ENCODE assay signal across 14 cellular contexts in the genomic region with DNA sequence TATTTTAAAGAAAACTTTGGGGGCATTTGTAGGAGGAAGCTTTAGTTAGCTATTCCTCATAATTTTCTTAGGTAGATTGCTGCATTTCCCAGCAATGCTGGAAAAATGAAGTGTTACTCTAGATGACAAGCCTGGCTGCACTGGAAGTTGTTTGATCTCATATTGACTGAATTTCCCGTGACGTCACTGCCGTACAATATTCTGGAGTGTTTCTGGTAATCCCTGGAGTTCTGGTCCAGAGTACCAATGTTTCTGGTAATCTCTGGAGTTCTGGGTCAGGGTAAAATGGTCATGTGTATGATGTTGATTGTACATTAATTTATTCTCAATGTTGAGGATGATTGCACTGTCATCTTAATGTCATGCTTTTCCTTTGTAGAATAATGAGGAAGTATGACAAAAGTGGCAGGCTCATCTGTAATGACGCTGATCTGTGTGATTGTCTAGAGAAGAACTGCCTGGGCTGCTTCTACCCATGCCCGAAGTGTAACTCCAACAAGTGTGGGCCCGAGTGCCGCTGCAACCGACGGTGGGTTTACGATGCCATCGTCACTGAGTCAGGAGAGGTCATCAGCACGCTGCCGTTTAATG. TPM values are rescaled to one million over a fixed set of nuclear protein-coding genes. Genes with fewer than 3 reads are reported as not detected.
A peak's percentile ranks its signal among the peaks of the same experiment; 100 is the strongest.
DNase-seq lines count a peak whose midpoint lies in the region; ATAC-seq, FAIRE-seq and TF ChIP-seq lines count a peak whose summit lies in the region.
"Had no signal": no experiment of that assay in that cellular context is flagged by ENCODE, and none has a peak within 500 bp of the region (broad histone marks: within the 10 kb centered on the region; RNA-seq: fewer than 3 reads in every experiment).

No MANE protein-coding gene starts in this region.

- H3K4me3 ChIP-seq in HepG2 (replicated peaks in 1 of 3; ENCODE audit: insufficient read depth in 1 of 3, low read depth in 2 of 3, low read length in 3 of 3) (no peak overlapping the region), right lobe of liver (no peak overlapping the region), NB4 (ENCODE audit: low read depth, low read length) (no peak overlapping the region)
- H3K4me3 ChIP-seq: BLaER1 treated with 17β-estradiol and CSF1 and Interleukin-3, amounts not matched to agents 10 nM and 100 nM; GM23248 had no signal

- TF ChIP-seq RAD21 in HepG2 (CRISPR knock-in tag; IDR thresholded peaks at IDR 0.05) = no peak

- no peaks in the 10 kb centered on the region for H3K79me2 ChIP-seq in HepG2 (ENCODE audit: insufficient read depth, low read length)

- DNase-seq in HepG2 (ENCODE audit: low spot score) (no peak), right lobe of liver (no peak), NB4 (ENCODE audit: low read depth) (peak; percentile 34), activated B cell treated with CpG ODN at 0.5 μM for 24 hours (no peak), NCI-H226 (no peak), RCC 7860 (ENCODE audit: low spot score) (no peak)
- no peak for DNase-seq in stimulated activated naive B cell treated with anti-CD40 and anti-IgM and Interleukin-4, amounts not matched to agents 10 μg/mL and 1 μg/mL and 100 μg/mL, for 72 hours
- DNase-seq: ACHN; CD4-positive, CD25-positive, alpha-beta regulatory T cell; DMS 273 treated with DMSO at 0.1 percent for 48 hours; GM23248; H7 had no signal

- H3K36me3 Mint-ChIP-seq in activated B cell treated with CpG ODN at 0.5 μM for 24 hours (ENCODE audit: low read depth) = no peaks in the 10 kb centered on the region
- no peaks in the 10 kb centered on the region for H3K36me3 Mint-ChIP-seq in stimulated activated naive B cell treated with anti-CD40 and anti-IgM and Interleukin-4, amounts not matched to agents 10 μg/mL and 1 μg/mL and 100 μg/mL, for 72 hours
- H3K36me3 Mint-ChIP-seq: CD4-positive, CD25-positive, alpha-beta regulatory T cell had no signal

- H3K4me1 ChIP-seq in HepG2 (ENCODE audit: insufficient read depth, low read length) (no peaks in the 10 kb centered on the region), right lobe of liver (no peaks in the 10 kb centered on the region)
- H3K4me1 ChIP-seq: BLaER1 treated with 17β-estradiol and CSF1 and Interleukin-3, amounts not matched to agents 10 nM and 100 nM had no signal

- H3K4me3 Mint-ChIP-seq in activated B cell treated with CpG ODN at 0.5 μM for 24 hours = no peak overlapping the region
- H3K4me3 Mint-ChIP-seq in stimulated activated naive B cell treated with anti-CD40 and anti-IgM and Interleukin-4, amounts not matched to agents 10 μg/mL and 1 μg/mL and 100 μg/mL, for 72 hours = no peak overlapping the region
- H3K4me3 Mint-ChIP-seq: CD4-positive, CD25-positive, alpha-beta regulatory T cell had no signal

- TF ChIP-seq EP300 in HepG2 (IDR thresholded peaks at IDR 0.05; ENCODE audit: low read depth in 2 of 2, low read length in 2 of 2) (no peak), HepG2 (CRISPR knock-in tag; IDR thresholded peaks at IDR 0.05; ENCODE audit: borderline replicate concordance) (no peak)

- TF ChIP-seq CTCF in HepG2 (CRISPR knock-in tag; IDR thresholded peaks at IDR 0.05) = no peak
- no peak for TF ChIP-seq CTCF in right lobe of liver (IDR thresholded peaks at IDR 0.05)
- no peak for TF ChIP-seq CTCF in NB4 (IDR thresholded peaks at IDR 0.05; ENCODE audit: low read depth, low read length)
- no peak for TF ChIP-seq CTCF in activated B cell treated with CpG ODN at 0.5 μM for 24 hours (IDR thresholded peaks at IDR 0.05)

- intact Hi-C loops in HepG2 (cut with micrococcal nuclease; ENCODE audit: unreplicated experiment) = no loop called here
- intact Hi-C loops in right lobe of liver (cut with DNase I) = no loop called here
- intact Hi-C loops in activated B cell treated with CpG ODN at 0.5 μM for 24 hours (cut with micrococcal nuclease) = no loop called here

- no peak overlapping the region for H3K4me2 ChIP-seq in HepG2 (ENCODE audit: low read depth, low read length)
- H3K4me2 ChIP-seq: BLaER1 treated with 17β-estradiol and CSF1 and Interleukin-3, amounts not matched to agents 10 nM and 100 nM had no signal

- H3K9ac ChIP-seq in HepG2 (ENCODE audit: insufficient read depth, low read depth, low read length) = no peak overlapping the region
- H3K9ac ChIP-seq: BLaER1 treated with 17β-estradiol and CSF1 and Interleukin-3, amounts not matched to agents 10 nM and 100 nM; GM23248 had no signal

- POLR2A ChIA-PET in HepG2 (lab: Yijun Ruan, JAX) = no interaction called here
- POLR2A ChIA-PET in activated B cell treated with CpG ODN at 0.5 μM for 24 hours (lab: Charles Lee) = no interaction called here

- BruUV-seq in HepG2 (replicated peaks; lab: Mats Ljungman, UMichigan) = no TSS peak

- FAIRE-seq in HepG2 (lab: Jason Lieb, UNC) (no peak), RCC 7860 (lab: Jason Lieb, UNC) (no peak)

- H2AFZ ChIP-seq in HepG2 (ENCODE audit: low read length) = no peak overlapping the region
- H2AFZ ChIP-seq: GM23248 had no signal

- no peaks in the 10 kb centered on the region for H3K36me3 ChIP-seq in HepG2 (replicated peaks in 1 of 2; ENCODE audit: control insufficient read depth in 1 of 2, insufficient read depth in 2 of 2, low read length in 2 of 2)
- H3K36me3 ChIP-seq in right lobe of liver = no peaks in the 10 kb centered on the region
- H3K36me3 ChIP-seq: BLaER1 treated with 17β-estradiol and CSF1 and Interleukin-3, amounts not matched to agents 10 nM and 100 nM had no signal

- no peak overlapping the region for H3K27ac Mint-ChIP-seq in activated B cell treated with CpG ODN at 0.5 μM for 24 hours
- H3K27ac Mint-ChIP-seq in stimulated activated naive B cell treated with anti-CD40 and anti-IgM and Interleukin-4, amounts not matched to agents 10 μg/mL and 1 μg/mL and 100 μg/mL, for 72 hours = no peak overlapping the region
- H3K27ac Mint-ChIP-seq: CD4-positive, CD25-positive, alpha-beta regulatory T cell had no signal

- H4K20me1 ChIP-seq in HepG2 (ENCODE audit: insufficient read depth, low read length) = no peaks in the 10 kb centered on the region
- H4K20me1 ChIP-seq: BLaER1 treated with 17β-estradiol and CSF1 and Interleukin-3, amounts not matched to agents 10 nM and 100 nM had no signal

- no peaks in the 10 kb centered on the region for H3K4me1 Mint-ChIP-seq in activated B cell treated with CpG ODN at 0.5 μM for 24 hours
- H3K4me1 Mint-ChIP-seq in stimulated activated naive B cell treated with anti-CD40 and anti-IgM and Interleukin-4, amounts not matched to agents 10 μg/mL and 1 μg/mL and 100 μg/mL, for 72 hours = peaks cover 2 to 11% of the 10 kb centered on the region in 2 donors
- H3K4me1 Mint-ChIP-seq: CD4-positive, CD25-positive, alpha-beta regulatory T cell had no signal

- ATAC-seq in HepG2 (no peak), right lobe of liver (no peak), activated B cell treated with CpG ODN at 0.5 μM for 24 hours (ENCODE audit: low read depth) (peak; percentile 18), GM18868 (IDR thresholded peaks at IDR 0.05; ENCODE audit: unreplicated experiment) (no peak)
- ATAC-seq in stimulated activated naive B cell treated with anti-CD40 and anti-IgM and Interleukin-4, amounts not matched to agents 10 μg/mL and 1 μg/mL and 100 μg/mL, for 72 hours (replicated peaks) = peak; percentile 51 to 55

- WGBS in HepG2 (ENCODE audit: low lambda C conversion rate) = 53% methylated on average over 13 of the region's 13 CpGs
- WGBS in right lobe of liver (ENCODE audit: insufficient coverage, low coverage, low lambda C conversion rate, missing lambda C conversion rate) = 87% methylated on average over 12 of the region's 13 CpGs

- H3K9me3 Mint-ChIP-seq in activated B cell treated with CpG ODN at 0.5 μM for 24 hours = no peaks in the 10 kb centered on the region
- no peaks in the 10 kb centered on the region for H3K9me3 Mint-ChIP-seq in stimulated activated naive B cell treated with anti-CD40 and anti-IgM and Interleukin-4, amounts not matched to agents 10 μg/mL and 1 μg/mL and 100 μg/mL, for 72 hours

- CTCF ChIA-PET in HepG2 (lab: Yijun Ruan, JAX; ENCODE audit: low intra/inter-chr PET ratio, low total read pairs) = no interaction called here
- CTCF ChIA-PET in activated B cell treated with CpG ODN at 0.5 μM for 24 hours (lab: Charles Lee) = interaction anchor here (0.9 to 1.5 kb wide), 2 partner anchors 10 to 11 kb away, joined by 3 to 4 read pairs; no protein-coding TSS in a partner anchor

- H3K27me3 ChIP-seq in HepG2 (ENCODE audit: control insufficient read depth in 1 of 2, insufficient read depth in 2 of 2, low read length in 2 of 2) (0 out of 5 replicates have a peak, but pooled peaks cover 0 to 3% of the 10 kb centered on the region in 2 experiments), right lobe of liver (no peaks in the 10 kb centered on the region)
- H3K27me3 ChIP-seq: BLaER1 treated with 17β-estradiol and CSF1 and Interleukin-3, amounts not matched to agents 10 nM and 100 nM had no signal

- no peaks in the 10 kb centered on the region for H3K27me3 Mint-ChIP-seq in activated B cell treated with CpG ODN at 0.5 μM for 24 hours
- peaks cover 13 to 14% of the 10 kb centered on the region in 2 donors for H3K27me3 Mint-ChIP-seq in stimulated activated naive B cell treated with anti-CD40 and anti-IgM and Interleukin-4, amounts not matched to agents 10 μg/mL and 1 μg/mL and 100 μg/mL, for 72 hours

- H3K27ac ChIP-seq in HepG2 (ENCODE audit: extremely low read length, insufficient read depth, low read length) = no peak overlapping the region
- H3K27ac ChIP-seq in right lobe of liver = no peak overlapping the region
- H3K27ac ChIP-seq: BLaER1 treated with 17β-estradiol and CSF1 and Interleukin-3, amounts not matched to agents 10 nM and 100 nM; GM23248 had no signal

- no peaks in the 10 kb centered on the region for H3K9me3 ChIP-seq in HepG2 (ENCODE audit: low read length)
- H3K9me3 ChIP-seq in right lobe of liver = no peaks in the 10 kb centered on the region
- H3K9me3 ChIP-seq: BLaER1 treated with 17β-estradiol and CSF1 and Interleukin-3, amounts not matched to agents 10 nM and 100 nM had no signal

- TF ChIP-seq POLR2A in HepG2 (IDR thresholded peaks at IDR 0.05; ENCODE audit: insufficient read depth in 1 of 2, low read depth in 2 of 2, low read length in 2 of 2) (no peak), right lobe of liver (IDR thresholded peaks at IDR 0.05) (no peak), NB4 (IDR thresholded peaks at IDR 0.05; ENCODE audit: extremely low read depth, insufficient read length) (no peak)

- in situ Hi-C loops in HepG2 (cut with HindIII; ENCODE audit: extremely low pct_ligation_motif_present, low pct_unique_long_range_greater_than_20kb) = loop anchor here (25.0 kb wide), 2 partner anchors 221 to 746 kb away; a partner anchor contains a TSS

RNA-seq across cellular contexts. Expression of a gene that starts 26.2 kb away (rescaled TPM):
- not detected in 2 replicates for total RNA-seq in HepG2 (2016; rRNA removed; fragmentation: Illumina TruSeq; extraction: Trizol)
- not detected in 2 replicates for total RNA-seq in HepG2 (2016; cell fraction: cytosol; rRNA removed; fragmentation: Illumina TruSeq; extraction: Trizol; ENCODE audit: low read depth)
- total RNA-seq in HepG2 (2016; cell fraction: insoluble cytoplasmic fraction; rRNA removed; fragmentation: Illumina TruSeq; extraction: Trizol) = not detected in 2 replicates
- total RNA-seq in HepG2 (2016; cell fraction: membrane; rRNA removed; fragmentation: Illumina TruSeq; extraction: Trizol) = not detected in 2 replicates
- total RNA-seq in HepG2 (2016; cell fraction: nucleus; rRNA removed; fragmentation: Illumina TruSeq; extraction: Trizol) = not detected in 2 replicates
- not detected in 2 replicates for polyA plus RNA-seq in HepG2 (2011; rRNA removed)
- polyA plus RNA-seq in HepG2 (2011; cell fraction: cytosol; rRNA removed) = not detected in 2 replicates
- polyA plus RNA-seq in HepG2 (2011; cell fraction: nucleus; rRNA removed) = not detected in 2 replicates
- polyA plus RNA-seq in HepG2 (2012) = not detected in 2 replicates
- polyA plus RNA-seq in HepG2 (2016; cell fraction: cytosol; fragmentation: Illumina TruSeq; extraction: Trizol; ENCODE audit: low read depth) = not detected in 2 replicates
- not detected in 2 replicates for polyA plus RNA-seq in HepG2 (2016; cell fraction: insoluble cytoplasmic fraction; fragmentation: Illumina TruSeq; extraction: Trizol; ENCODE audit: low read depth)
- polyA plus RNA-seq in HepG2 (2016; cell fraction: membrane; fragmentation: Illumina TruSeq; extraction: Trizol; ENCODE audit: low read depth) = not detected in 2 replicates
- not detected in 2 replicates for polyA plus RNA-seq in HepG2 (2016; cell fraction: nucleus; fragmentation: Illumina TruSeq; extraction: Trizol; ENCODE audit: insufficient read depth, low read depth)
- polyA minus RNA-seq in HepG2 (2011; rRNA and poly(A)+ RNA removed; ENCODE audit: low replicate concordance) = 0.82 TPM in 1 of 2 replicates, not detected in the other
- not detected in 2 replicates for polyA minus RNA-seq in HepG2 (2011; cell fraction: cytosol; rRNA and poly(A)+ RNA removed)
- not detected in 2 replicates for polyA minus RNA-seq in HepG2 (2011; cell fraction: nucleus; rRNA and poly(A)+ RNA removed)
- not detected for total RNA-seq in right lobe of liver
- total RNA-seq in activated B cell treated with CpG ODN at 0.5 μM for 24 hours = not detected in 2 replicates
- total RNA-seq: CD4-positive, CD25-positive, alpha-beta regulatory T cell; GM23248; H7 had no signal
- polyA plus RNA-seq: CD4-positive, CD25-positive, alpha-beta regulatory T cell; GM23248 had no signal

RNA-seq across cellular contexts. Expression of a gene that starts 26.4 kb away (rescaled TPM):
- total RNA-seq in HepG2 (2016; rRNA removed; fragmentation: Illumina TruSeq; extraction: Trizol) = 39.3 and 45.9 TPM in 2 replicates
- total RNA-seq in HepG2 (2016; cell fraction: cytosol; rRNA removed; fragmentation: Illumina TruSeq; extraction: Trizol; ENCODE audit: low read depth) = 12.7 and 14.8 TPM in 2 replicates
- 36.8 and 51.4 TPM in 2 replicates for total RNA-seq in HepG2 (2016; cell fraction: insoluble cytoplasmic fraction; rRNA removed; fragmentation: Illumina TruSeq; extraction: Trizol)
- 10.3 and 11.3 TPM in 2 replicates for total RNA-seq in HepG2 (2016; cell fraction: membrane; rRNA removed; fragmentation: Illumina TruSeq; extraction: Trizol)
- 49.1 and 53.3 TPM in 2 replicates for total RNA-seq in HepG2 (2016; cell fraction: nucleus; rRNA removed; fragmentation: Illumina TruSeq; extraction: Trizol)
- 11.8 and 16.9 TPM in 2 replicates for polyA plus RNA-seq in HepG2 (2011; rRNA removed)
- 6.1 and 10.1 TPM in 2 replicates for polyA plus RNA-seq in HepG2 (2011; cell fraction: cytosol; rRNA removed)
- polyA plus RNA-seq in HepG2 (2011; cell fraction: nucleus; rRNA removed) = 12.2 and 13.1 TPM in 2 replicates
- 15.3 and 17.3 TPM in 2 replicates for polyA plus RNA-seq in HepG2 (2012)
- 3.1 and 3.4 TPM in 2 replicates for polyA plus RNA-seq in HepG2 (2016; cell fraction: cytosol; fragmentation: Illumina TruSeq; extraction: Trizol; ENCODE audit: low read depth)
- 42.0 and 46.1 TPM in 2 replicates for polyA plus RNA-seq in HepG2 (2016; cell fraction: insoluble cytoplasmic fraction; fragmentation: Illumina TruSeq; extraction: Trizol; ENCODE audit: low read depth)
- polyA plus RNA-seq in HepG2 (2016; cell fraction: membrane; fragmentation: Illumina TruSeq; extraction: Trizol; ENCODE audit: low read depth) = 6.0 and 6.7 TPM in 2 replicates
- 26.7 and 29.7 TPM in 2 replicates for polyA plus RNA-seq in HepG2 (2016; cell fraction: nucleus; fragmentation: Illumina TruSeq; extraction: Trizol; ENCODE audit: insufficient read depth, low read depth)
- 5.3 and 6.5 TPM in 2 replicates for polyA minus RNA-seq in HepG2 (2011; rRNA and poly(A)+ RNA removed; ENCODE audit: low replicate concordance)
- 9.5 and 10.4 TPM in 2 replicates for polyA minus RNA-seq in HepG2 (2011; cell fraction: cytosol; rRNA and poly(A)+ RNA removed)
- polyA minus RNA-seq in HepG2 (2011; cell fraction: nucleus; rRNA and poly(A)+ RNA removed) = 73.5 and 78.9 TPM in 2 replicates
- 10 to 100 TPM; 11.1 to 16.2 (median 14.4) TPM for total RNA-seq in right lobe of liver
- 35.7 and 44.4 TPM in 2 replicates for total RNA-seq in activated B cell treated with CpG ODN at 0.5 μM for 24 hours

Comparison
In these comparisons a context has a peak if more than half of its experiments do, and no peak if none do; other contexts are left out.
1. ATAC-seq: peak in activated B cell treated with CpG ODN at 0.5 μM for 24 hours (single experiment) and stimulated activated naive B cell treated with anti-CD40 and anti-IgM and Interleukin-4, amounts not matched to agents 10 μg/mL and 1 μg/mL and 100 μg/mL, for 72 hours (2 of 2); none in HepG2 (single experiment), right lobe of liver (0 of 4) and GM18868 (single experiment).